In the genomic region with DNA sequence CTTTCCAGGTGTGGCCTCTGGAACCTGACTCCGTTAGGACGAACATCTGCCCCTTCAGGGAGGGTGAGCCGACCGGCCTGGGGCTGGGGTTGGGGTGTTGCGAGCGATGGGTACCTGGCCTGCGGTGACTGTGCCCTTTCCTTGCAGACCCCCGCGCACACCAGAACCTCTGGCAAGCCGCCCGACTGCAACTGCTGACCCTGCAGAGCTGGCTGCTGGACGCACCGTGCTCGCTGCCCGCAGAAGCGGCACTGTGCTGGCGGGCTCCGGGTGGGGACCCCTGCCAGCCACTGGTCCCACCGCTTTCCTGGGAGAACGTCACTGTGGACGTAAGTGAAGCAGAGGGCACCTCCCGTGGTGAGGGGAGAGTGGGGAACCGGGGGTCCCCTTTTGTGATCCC, we compare ENCODE assay signal across 23 cellular contexts.
"Had no signal": no experiment of that assay in that cellular context is flagged by ENCODE, and none has a peak within 500 bp of the region (broad histone marks: within the 10 kb centered on the region; RNA-seq: fewer than 3 reads in every experiment).

No MANE protein-coding gene starts in this region.

- H3K9me3 Mint-ChIP-seq: dendritic cell treated with granulocyte-macrophage colony-stimulating factor and Interleukin-4, amounts not matched to agents 40 ng/mL and 50 ng/mL, for 4 days; effector memory CD8-positive, alpha-beta T cell; mesothelial cell of epicardium had no signal

- H3K36me3 ChIP-seq: colonic mucosa had no signal

- H3K4me3 Mint-ChIP-seq: dendritic cell treated with granulocyte-macrophage colony-stimulating factor and Interleukin-4, amounts not matched to agents 40 ng/mL and 50 ng/mL, for 4 days; effector memory CD8-positive, alpha-beta T cell; mesothelial cell of epicardium had no signal

- H3K27me3 Mint-ChIP-seq: dendritic cell treated with granulocyte-macrophage colony-stimulating factor and Interleukin-4, amounts not matched to agents 40 ng/mL and 50 ng/mL, for 4 days had no signal

- H3K27ac ChIP-seq: colonic mucosa, epithelial cell of prostate, esophagus squamous epithelium, gastrocnemius medialis, heart right ventricle, left lung, lower lobe of right lung had no signal

- H3K27me3 ChIP-seq: colonic mucosa, esophagus squamous epithelium, gastrocnemius medialis, heart right ventricle, left lung had no signal

- H3K4me1 ChIP-seq: colonic mucosa had no signal

- H3K4me3 ChIP-seq: colonic mucosa, esophagus squamous epithelium, gastrocnemius medialis, heart right ventricle, left lung, lower lobe of right lung, mucosa of descending colon had no signal

- H3K9me3 ChIP-seq: colonic mucosa, esophagus squamous epithelium, gastrocnemius medialis, heart right ventricle, left lung, lower lobe of right lung, mucosa of descending colon had no signal

- H3K27ac Mint-ChIP-seq: dendritic cell treated with granulocyte-macrophage colony-stimulating factor and Interleukin-4, amounts not matched to agents 40 ng/mL and 50 ng/mL, for 4 days; effector memory CD8-positive, alpha-beta T cell; mesothelial cell of epicardium had no signal

- DNase-seq: colonic mucosa; cortex of kidney; effector CD8-positive, alpha-beta T cell; effector memory CD8-positive, alpha-beta T cell; erythroblast; esophagus squamous epithelium; foreskin fibroblast; foreskin melanocyte; gastrocnemius medialis; glutamatergic neuron; head of caudate nucleus; heart right ventricle; hippocampal formation; islet precursor cell; left cardiac atrium; left ventricle myocardium superior; lower lobe of right lung; mesenchymal stem cell; mucosa of descending colon had no signal
